Comparison of ENCODE assay signal across 8 cellular contexts in genomic region chr1:6033986-6034749, GRCh38. TPM values are rescaled to one million over a fixed set of nuclear protein-coding genes. Genes with fewer than 3 reads are reported as not detected.
DNase-seq lines count a peak whose midpoint lies in the region; ATAC-seq and TF ChIP-seq lines count a peak whose summit lies in the region.

No MANE protein-coding gene starts in this region.

- H3K4me3 Mint-ChIP-seq in activated naive CD8-positive, alpha-beta T cell treated with anti-CD3 and anti-CD28 coated beads, Interleukin-2, amount 10 ng/mL, durations not matched to agents 7 days and 5 days: no peak overlapping the region

- peaks cover 43% of the 10 kb centered on the region for H3K36me3 Mint-ChIP-seq in activated naive CD8-positive, alpha-beta T cell treated with anti-CD3 and anti-CD28 coated beads, Interleukin-2, amount 10 ng/mL, durations not matched to agents 7 days and 5 days

- POLR2A ChIA-PET in activated naive CD8-positive, alpha-beta T cell treated with anti-CD3 and anti-CD28 coated beads, Interleukin-2, amount 10 ng/mL, durations not matched to agents 7 days and 5 days (lab: Charles Lee): interaction anchor here (1.2 to 2.3 kb wide), 3 partner anchors 9 to 42 kb away, joined by 3 to 6 read pairs (median 4); partner anchors contain the start of gene NPHP4

- peak; percentile 8 for ATAC-seq in activated naive CD8-positive, alpha-beta T cell treated with anti-CD3 and anti-CD28 coated beads, Interleukin-2, amount 10 ng/mL, durations not matched to agents 7 days and 5 days (ENCODE audit: low read depth)
- peak; percentile 82 for ATAC-seq in left ventricle myocardium superior

- no peaks in the 10 kb centered on the region for H3K27me3 Mint-ChIP-seq in activated naive CD8-positive, alpha-beta T cell treated with anti-CD3 and anti-CD28 coated beads, Interleukin-2, amount 10 ng/mL, durations not matched to agents 7 days and 5 days

- H3K27ac Mint-ChIP-seq in activated naive CD8-positive, alpha-beta T cell treated with anti-CD3 and anti-CD28 coated beads, Interleukin-2, amount 10 ng/mL, durations not matched to agents 7 days and 5 days: peak overlapping the region; percentile 27

- no peaks in the 10 kb centered on the region for H3K9me3 Mint-ChIP-seq in activated naive CD8-positive, alpha-beta T cell treated with anti-CD3 and anti-CD28 coated beads, Interleukin-2, amount 10 ng/mL, durations not matched to agents 7 days and 5 days

- peak; percentile 77 for TF ChIP-seq CTCF in GM12872 (IDR thresholded peaks at IDR 0.05; ENCODE audit: insufficient read depth, low read depth, low read length)

- DNase-seq in NCI-H69 (lab: John Stamatoyannopoulos, UW): peak; percentile 80
- DNase-seq in activated naive CD8-positive, alpha-beta T cell treated with anti-CD3 and anti-CD28 coated beads, Interleukin-2, amount 10 ng/mL, durations not matched to agents 7 days and 5 days: peak; percentile 48
- DNase-seq in left ventricle myocardium superior: peak; percentile 69
- peak; percentile 82 for DNase-seq in retina
- no peak for DNase-seq in activated gamma-delta T cell treated with Interleukin-2 at 50 U/mL for 16 hours
- no peak for DNase-seq in A172 (ENCODE audit: low spot score)
- no peak for DNase-seq in OCI-M2 (lab: John Stamatoyannopoulos, UW; ENCODE audit: unreplicated experiment)

- intact Hi-C loops in left ventricle myocardium superior (cut with micrococcal nuclease): no loop called here

- peaks cover 73% of the 10 kb centered on the region for H3K4me1 Mint-ChIP-seq in activated naive CD8-positive, alpha-beta T cell treated with anti-CD3 and anti-CD28 coated beads, Interleukin-2, amount 10 ng/mL, durations not matched to agents 7 days and 5 days

RNA-seq across cellular contexts. Expression of gene KCNAB2, which starts 11.5 kb away (rescaled TPM):
- total RNA-seq in activated naive CD8-positive, alpha-beta T cell treated with anti-CD3 and anti-CD28 coated beads, Interleukin-2, amount 10 ng/mL, durations not matched to agents 7 days and 5 days: 100 to 1,000 TPM; 290 to 307 TPM
- total RNA-seq in left ventricle myocardium superior: 18.5 TPM
- 4.7 and 14.4 TPM in 2 replicates for total RNA-seq in A172 (2014; rRNA removed; shearing (Covaris generic))

RNA-seq across cellular contexts. Expression of gene NPHP4, which starts 41.9 kb away (rescaled TPM):
- 10 to 100 TPM; 16.4 to 17.5 TPM for total RNA-seq in activated naive CD8-positive, alpha-beta T cell treated with anti-CD3 and anti-CD28 coated beads, Interleukin-2, amount 10 ng/mL, durations not matched to agents 7 days and 5 days
- total RNA-seq in left ventricle myocardium superior: 4.9 TPM
- 1.9 and 3.5 TPM in 2 replicates for total RNA-seq in A172 (2014; rRNA removed; shearing (Covaris generic))

Comparison
In these comparisons a context has a peak if more than half of its experiments do, and no peak if none do; other contexts are left out.
1. DNase-seq: peak in NCI-H69 (single experiment), activated naive CD8-positive, alpha-beta T cell treated with anti-CD3 and anti-CD28 coated beads, Interleukin-2, amount 10 ng/mL, durations not matched to agents 7 days and 5 days (single experiment), left ventricle myocardium superior (single experiment) and retina (single experiment); none in activated gamma-delta T cell treated with Interleukin-2 at 50 U/mL for 16 hours (single experiment), A172 (single experiment) and OCI-M2 (single experiment).
2. RNA of gene KCNAB2, which starts 11.5 kb away (total RNA-seq): 290 to 307 TPM in activated naive CD8-positive, alpha-beta T cell treated with anti-CD3 and anti-CD28 coated beads, Interleukin-2, amount 10 ng/mL, durations not matched to agents 7 days and 5 days; 18.5 TPM in left ventricle myocardium superior (single experiment) and 4.7 to 14.4 TPM in A172; every median in the first group is over 10 times any median in the second.